Comparison of ENCODE assay signal across 14 cellular contexts in genomic region chr4:40553995-40554394, GRCh38.
DNase-seq lines count a peak whose midpoint lies in the region; ATAC-seq, FAIRE-seq and TF ChIP-seq lines count a peak whose summit lies in the region.
"Had no signal": no experiment of that assay in that cellular context is flagged by ENCODE, and none has a peak within 500 bp of the region (broad histone marks: within the 10 kb centered on the region; RNA-seq: fewer than 3 reads in every experiment).

No MANE protein-coding gene starts in this region.

- CTCF ChIA-PET in PC-9 (lab: Charles Lee): no interaction called here

- H3K9me2 ChIP-seq in PC-9 (ENCODE audit: insufficient read depth): no peaks in the 10 kb centered on the region

- ATAC-seq in esophagus mucosa: peak; percentile 18
- no peak for ATAC-seq in HG02852 (IDR thresholded peaks at IDR 0.05; ENCODE audit: unreplicated experiment)

- peaks cover 63% of the 10 kb centered on the region for H3F3A ChIP-seq in PC-9 (ENCODE audit: insufficient read depth, low read depth)

- H2BK5ac ChIP-seq in trophoblast cell (ENCODE audit: low read depth, low read length, poor library complexity): no peak overlapping the region

- H3K18ac ChIP-seq in trophoblast cell (ENCODE audit: low read length): no peak overlapping the region

- DNase-seq in GM18507 (ENCODE audit: extremely low spot score, insufficient read length, low read depth): no peak
- DNase-seq in PC-9: no peak
- DNase-seq in trophoblast cell: peak; percentile 74 to 92
- no peak for DNase-seq in NAMALWA (ENCODE audit: low spot score)
- DNase-seq in NCI-H524 (lab: John Stamatoyannopoulos, UW): no peak
- DNase-seq in DMS 273 (lab: John Stamatoyannopoulos, UW; ENCODE audit: unreplicated experiment): no peak
- DNase-seq: activated effector memory CD4-positive, alpha-beta T cell treated with Interleukin-2 at 50 U/mL for 16 hours; naive B cell; NCI-H226; SHP77 had no signal

- no peak overlapping the region for H3K23ac ChIP-seq in trophoblast cell (ENCODE audit: low read length)

- H3K4ac ChIP-seq in trophoblast cell (ENCODE audit: low read depth, low read length): no peak overlapping the region

- H3K79me1 ChIP-seq in trophoblast cell (ENCODE audit: low read length): no peaks in the 10 kb centered on the region

- peak overlapping the region; percentile 37; the same call in 1 of the 2 replicates for H3K27ac ChIP-seq in PC-9
- H3K27ac ChIP-seq in trophoblast cell (ENCODE audit: low read depth, low read length): no peak overlapping the region
- H3K27ac ChIP-seq: breast epithelium had no signal

- intact Hi-C loops in PC-9 (cut with micrococcal nuclease; ENCODE audit: unreplicated experiment): no loop called here

- peak; percentile 64 for FAIRE-seq in GM18507 (lab: Jason Lieb, UNC)
- FAIRE-seq: H54 had no signal

- H3K79me2 ChIP-seq in PC-9 (ENCODE audit: low read depth) (peaks cover 97% of the 10 kb centered on the region), trophoblast cell (ENCODE audit: control insufficient read depth, insufficient read depth, low read length, poor library complexity) (no peaks in the 10 kb centered on the region)

- no peak overlapping the region for H2BK12ac ChIP-seq in trophoblast cell (ENCODE audit: low read length)

- H3K4me3 ChIP-seq in PC-9: no peak overlapping the region
- H3K4me3 ChIP-seq in trophoblast cell (ENCODE audit: low read depth, low read length): no peak overlapping the region
- H3K4me3 ChIP-seq: breast epithelium had no signal

- no peak for TF ChIP-seq CTCF in PC-9 (conservative IDR thresholded peaks at IDR 0.05)

- H3K14ac ChIP-seq in trophoblast cell (ENCODE audit: low read length): no peak overlapping the region

- no peaks in the 10 kb centered on the region for H4K20me1 ChIP-seq in PC-9 (ENCODE audit: insufficient read depth)

- no TSS peak for BruUV-seq in PC-9 (replicated peaks; lab: Mats Ljungman, UMichigan)

- H2AK5ac ChIP-seq in trophoblast cell (ENCODE audit: low read length): no peak overlapping the region

- H4K91ac ChIP-seq in trophoblast cell (ENCODE audit: low read depth, low read length): no peak overlapping the region

- H3K27me3 ChIP-seq in PC-9 (ENCODE audit: insufficient read depth, low read depth) (no peaks in the 10 kb centered on the region), trophoblast cell (ENCODE audit: insufficient read depth, low read length) (no peaks in the 10 kb centered on the region)
- H3K27me3 ChIP-seq: breast epithelium had no signal

- H3K4me1 ChIP-seq in PC-9 (replicated peaks; ENCODE audit: insufficient read depth) (peaks cover 38% of the 10 kb centered on the region), trophoblast cell (ENCODE audit: control insufficient read depth in 1 of 2, insufficient read depth in 2 of 2, low read length in 2 of 2) (peaks cover 2 to 7% of the 10 kb centered on the region in 2 experiments)
- H3K4me1 ChIP-seq: breast epithelium had no signal

- H3K9me3 ChIP-seq in PC-9 (ENCODE audit: insufficient read depth, low read depth) (no peaks in the 10 kb centered on the region), trophoblast cell (ENCODE audit: insufficient read depth, low read depth, low read length) (no peaks in the 10 kb centered on the region)
- H3K9me3 ChIP-seq: breast epithelium had no signal

- POLR2A ChIA-PET in PC-9 (lab: Charles Lee; ENCODE audit: unreplicated experiment): no interaction called here

- H3K9ac ChIP-seq in trophoblast cell (ENCODE audit: low read length): no peak overlapping the region

- no peak overlapping the region for H2AFZ ChIP-seq in PC-9
- H2AFZ ChIP-seq in trophoblast cell (ENCODE audit: insufficient read depth, low read length, poor library complexity): no peak overlapping the region

- H3K4me2 ChIP-seq in PC-9 (no peak overlapping the region), trophoblast cell (ENCODE audit: low read length) (no peak overlapping the region)

- H3K36me3 ChIP-seq in PC-9 (ENCODE audit: low read depth) (no peaks in the 10 kb centered on the region), trophoblast cell (ENCODE audit: control insufficient read depth in 1 of 2, insufficient read depth in 2 of 2, low read length in 2 of 2) (no peaks in the 10 kb centered on the region)
- H3K36me3 ChIP-seq: breast epithelium had no signal

- no peak overlapping the region for H4K8ac ChIP-seq in trophoblast cell (ENCODE audit: low read depth, low read length)

- no peak overlapping the region for H2BK120ac ChIP-seq in trophoblast cell (ENCODE audit: insufficient read depth, low read length, poor library complexity)

- no CpG with 5 or more reads among the region's 10 CpGs for WGBS in trophoblast cell (ENCODE audit: extremely low coverage, insufficient coverage, insufficient read length)

- H4K12ac ChIP-seq in trophoblast cell (ENCODE audit: low read depth, low read length): no peak overlapping the region

Comparison
In these comparisons a context has a peak if more than half of its experiments do, and no peak if none do; other contexts are left out.
1. DNase-seq: peak in trophoblast cell (2 of 2); none in GM18507 (single experiment), PC-9 (0 of 2), NAMALWA (single experiment), NCI-H524 (0 of 2) and DMS 273 (single experiment).